8 cellular contexts compared by ENCODE assay signal in the genomic region with DNA sequence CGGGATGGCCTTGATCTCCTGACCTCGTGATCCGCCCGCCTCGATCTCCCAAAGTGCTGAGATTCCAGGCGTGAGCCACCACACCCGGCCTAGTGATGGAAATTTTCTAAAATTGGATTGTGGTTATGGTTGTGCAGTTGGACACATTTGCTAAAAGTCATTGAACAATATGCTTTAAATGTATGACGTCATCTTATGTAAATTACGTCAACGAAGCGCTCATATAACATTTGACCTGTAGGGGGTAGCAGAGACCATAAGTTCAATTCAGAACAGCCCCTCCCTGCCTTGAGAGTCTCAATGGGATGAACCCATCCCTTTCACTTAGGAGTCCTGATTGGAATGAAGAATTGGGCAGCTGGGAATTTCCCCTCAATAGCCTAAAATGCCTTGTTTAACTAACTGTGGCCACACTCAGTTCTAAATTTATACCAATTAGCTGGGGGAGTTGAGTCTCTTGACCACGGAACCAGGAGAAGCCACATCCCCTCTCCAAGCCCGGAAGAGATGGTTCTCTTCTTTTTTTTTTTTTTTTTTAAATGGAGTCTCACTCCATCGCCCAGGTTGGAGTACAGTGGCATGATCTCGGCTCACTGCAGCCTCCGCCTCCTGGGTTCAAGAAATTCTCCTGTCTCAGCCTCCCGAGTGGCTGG. TPM values are rescaled to one million over a fixed set of nuclear protein-coding genes. Genes with fewer than 3 reads are reported as not detected.
DNase-seq lines count a peak whose midpoint lies in the region; ATAC-seq and TF ChIP-seq lines count a peak whose summit lies in the region.

No MANE protein-coding gene starts in this region.

- no peaks in the 10 kb centered on the region for H3F3A ChIP-seq in OCI-LY1 (ENCODE audit: insufficient read depth, low read length)

- H3K36me3 ChIP-seq in OCI-LY1 (ENCODE audit: insufficient read depth, low read length) (no peaks in the 10 kb centered on the region), osteoblast (ENCODE audit: insufficient read depth, low read length) (no peaks in the 10 kb centered on the region)

- no peak overlapping the region for H3K27ac Mint-ChIP-seq in activated T-helper 1 cell treated with anti-CD3 and anti-CD28 coated beads, Interleukin-12 subunit alpha, Interleukin-12 subunit beta, Interleukin-2, Interleukin-4 antibody, amounts not matched to agents 30 ng/mL and 10 ng/mL and 1 ng/mL, durations not matched to agents 14 hours and 24 hours and 36 hours

- no peak overlapping the region for H3K9ac ChIP-seq in OCI-LY1 (ENCODE audit: low read length)

- intact Hi-C loops in activated T-helper 1 cell treated with anti-CD3 and anti-CD28 coated beads, Interleukin-12 subunit alpha, Interleukin-12 subunit beta, Interleukin-2, Interleukin-4 antibody, amounts not matched to agents 30 ng/mL and 10 ng/mL and 1 ng/mL, durations not matched to agents 14 hours and 24 hours and 36 hours (cut with micrococcal nuclease) = loop anchor here (1.0 to 2.0 kb wide), 5 partner anchors 15 to 248 kb away; a partner anchor contains a TSS

- H3K9me3 ChIP-seq in OCI-LY1 (ENCODE audit: low read length) (no peaks in the 10 kb centered on the region), osteoblast (ENCODE audit: low read depth, low read length) (no peaks in the 10 kb centered on the region)

- H3K4me1 Mint-ChIP-seq in activated T-helper 1 cell treated with anti-CD3 and anti-CD28 coated beads, Interleukin-12 subunit alpha, Interleukin-12 subunit beta, Interleukin-2, Interleukin-4 antibody, amounts not matched to agents 30 ng/mL and 10 ng/mL and 1 ng/mL, durations not matched to agents 14 hours and 24 hours and 36 hours (ENCODE audit: low read depth) = peaks cover 6% of the 10 kb centered on the region

- H3K4me1 ChIP-seq in OCI-LY1 (ENCODE audit: insufficient read depth, low read length, severe bottlenecking) = no peaks in the 10 kb centered on the region
- no peaks in the 10 kb centered on the region for H3K4me1 ChIP-seq in foreskin keratinocyte
- no peaks in the 10 kb centered on the region for H3K4me1 ChIP-seq in osteoblast (ENCODE audit: insufficient read depth, low read length)

- H2AFZ ChIP-seq in OCI-LY1 (ENCODE audit: low read length) (no peak overlapping the region), osteoblast (ENCODE audit: low read length) (no peak overlapping the region)

- no peak overlapping the region for H3K27ac ChIP-seq in OCI-LY1 (ENCODE audit: low read depth, low read length, poor library complexity, severe bottlenecking)
- no peak overlapping the region for H3K27ac ChIP-seq in foreskin keratinocyte
- H3K27ac ChIP-seq in osteoblast (ENCODE audit: low read depth, low read length) = no peak overlapping the region

- no peak overlapping the region for H3K4me3 Mint-ChIP-seq in activated T-helper 1 cell treated with anti-CD3 and anti-CD28 coated beads, Interleukin-12 subunit alpha, Interleukin-12 subunit beta, Interleukin-2, Interleukin-4 antibody, amounts not matched to agents 30 ng/mL and 10 ng/mL and 1 ng/mL, durations not matched to agents 14 hours and 24 hours and 36 hours

- H3K36me3 Mint-ChIP-seq in activated T-helper 1 cell treated with anti-CD3 and anti-CD28 coated beads, Interleukin-12 subunit alpha, Interleukin-12 subunit beta, Interleukin-2, Interleukin-4 antibody, amounts not matched to agents 30 ng/mL and 10 ng/mL and 1 ng/mL, durations not matched to agents 14 hours and 24 hours and 36 hours (ENCODE audit: low read depth) = no peaks in the 10 kb centered on the region

- H4K20me1 ChIP-seq in OCI-LY1 (ENCODE audit: insufficient read depth, low read length) (no peaks in the 10 kb centered on the region), osteoblast (ENCODE audit: insufficient read depth, low read length) (no peaks in the 10 kb centered on the region)

- H3K9me3 Mint-ChIP-seq in activated T-helper 1 cell treated with anti-CD3 and anti-CD28 coated beads, Interleukin-12 subunit alpha, Interleukin-12 subunit beta, Interleukin-2, Interleukin-4 antibody, amounts not matched to agents 30 ng/mL and 10 ng/mL and 1 ng/mL, durations not matched to agents 14 hours and 24 hours and 36 hours = no peaks in the 10 kb centered on the region

- no peak overlapping the region; the same call in 1 of the 2 replicates for H3K4me3 ChIP-seq in Jurkat, Clone E6-1 (ENCODE audit: low read length)
- H3K4me3 ChIP-seq in OCI-LY1 (ENCODE audit: low read depth, low read length, poor library complexity, severe bottlenecking) (no peak overlapping the region), osteoblast (ENCODE audit: insufficient read depth, low read length) (no peak overlapping the region)

- H3K9me2 ChIP-seq in OCI-LY1 (ENCODE audit: low read depth, low read length) = no peaks in the 10 kb centered on the region

- H3K27me3 Mint-ChIP-seq in activated T-helper 1 cell treated with anti-CD3 and anti-CD28 coated beads, Interleukin-12 subunit alpha, Interleukin-12 subunit beta, Interleukin-2, Interleukin-4 antibody, amounts not matched to agents 30 ng/mL and 10 ng/mL and 1 ng/mL, durations not matched to agents 14 hours and 24 hours and 36 hours (ENCODE audit: insufficient read depth) = no peaks in the 10 kb centered on the region

- DNase-seq in DMS153 (lab: John Stamatoyannopoulos, UW) (peak; percentile 48), foreskin keratinocyte (no peak), osteoblast (ENCODE audit: insufficient read length, low spot score, missing footprints) (peak; percentile 93), HuH-7 (ENCODE audit: low spot score) (no peak)
- DNase-seq in Jurkat, Clone E6-1 (ENCODE audit: low read depth, low spot score) = peak; percentile 88
- peak; percentile 57 for DNase-seq in activated T-helper 1 cell treated with anti-CD3 and anti-CD28 coated beads, Interleukin-12 subunit alpha, Interleukin-12 subunit beta, Interleukin-2, Interleukin-4 antibody, amounts not matched to agents 30 ng/mL and 10 ng/mL and 1 ng/mL, durations not matched to agents 14 hours and 24 hours and 36 hours (ENCODE audit: low spot score)

- H3K79me2 ChIP-seq in OCI-LY1 (ENCODE audit: insufficient read depth, low read length) (no peaks in the 10 kb centered on the region), osteoblast (ENCODE audit: insufficient read depth, low read length) (no peaks in the 10 kb centered on the region)

- TF ChIP-seq CTCF in OCI-LY1 (IDR thresholded peaks at IDR 0.05; ENCODE audit: low read length) (peak; percentile 83), foreskin keratinocyte (conservative IDR thresholded peaks at IDR 0.05) (peak; percentile 96), osteoblast (IDR thresholded peaks at IDR 0.05; ENCODE audit: extremely low read depth, low read depth, low read length) (peak; percentile 72)

- no peaks in the 10 kb centered on the region for H3K27me3 ChIP-seq in OCI-LY1 (ENCODE audit: insufficient read depth, low read length)
- H3K27me3 ChIP-seq in foreskin keratinocyte = no peaks in the 10 kb centered on the region
- no peaks in the 10 kb centered on the region for H3K27me3 ChIP-seq in osteoblast (ENCODE audit: insufficient read depth, low read length)

- ATAC-seq in foreskin keratinocyte = no peak
- no peak for ATAC-seq in HG03175 (IDR thresholded peaks at IDR 0.05; ENCODE audit: unreplicated experiment)

- H3K4me2 ChIP-seq in OCI-LY1 (ENCODE audit: low read length) (no peak overlapping the region), osteoblast (ENCODE audit: insufficient read depth, low read length) (peak overlapping the region; percentile 28)

RNA-seq across cellular contexts. Expression of a gene that starts 15.2 kb away (rescaled TPM):
- 9.1 TPM for polyA plus RNA-seq in Jurkat, Clone E6-1 (2012; ENCODE audit: insufficient read depth, insufficient read length)
- total RNA-seq in activated T-helper 1 cell treated with anti-CD3 and anti-CD28 coated beads, Interleukin-12 subunit alpha, Interleukin-12 subunit beta, Interleukin-2, Interleukin-4 antibody, amounts not matched to agents 30 ng/mL and 10 ng/mL and 1 ng/mL, durations not matched to agents 14 hours and 24 hours and 36 hours = 0.57 and 0.83 TPM in 2 replicates
- total RNA-seq in foreskin keratinocyte = 0.35 and 0.61 TPM in 2 replicates
- polyA plus RNA-seq in foreskin keratinocyte = 0.47 and 1.2 TPM in 2 replicates
- under 0.01 and 0.72 TPM in 2 replicates for total RNA-seq in osteoblast

RNA-seq across cellular contexts. Expression of a gene that starts 17.4 kb away (rescaled TPM):
- polyA plus RNA-seq in Jurkat, Clone E6-1 (2012; ENCODE audit: insufficient read depth, insufficient read length) = 6.5 TPM
- total RNA-seq in activated T-helper 1 cell treated with anti-CD3 and anti-CD28 coated beads, Interleukin-12 subunit alpha, Interleukin-12 subunit beta, Interleukin-2, Interleukin-4 antibody, amounts not matched to agents 30 ng/mL and 10 ng/mL and 1 ng/mL, durations not matched to agents 14 hours and 24 hours and 36 hours = 3.2 and 5.3 TPM in 2 replicates
- total RNA-seq in foreskin keratinocyte = 2.9 and 3.4 TPM in 2 replicates
- 1.9 and 2.2 TPM in 2 replicates for polyA plus RNA-seq in foreskin keratinocyte
- 3.5 and 5.8 TPM in 2 replicates for total RNA-seq in osteoblast

Comparison
In these comparisons a context has a peak if more than half of its experiments do, and no peak if none do; other contexts are left out.
1. DNase-seq: peak in DMS153 (single experiment), Jurkat, Clone E6-1 (single experiment), activated T-helper 1 cell treated with anti-CD3 and anti-CD28 coated beads, Interleukin-12 subunit alpha, Interleukin-12 subunit beta, Interleukin-2, Interleukin-4 antibody, amounts not matched to agents 30 ng/mL and 10 ng/mL and 1 ng/mL, durations not matched to agents 14 hours and 24 hours and 36 hours (single experiment) and osteoblast (single experiment); none in foreskin keratinocyte (0 of 2) and HuH-7 (single experiment).
2. Peak in every context shown above with its lines, with median percentiles within 50 percentile points of each other: CTCF ChIP-seq.